In genomic region chr6:113858605-113859348, GRCh38 we compare ENCODE assay signal across 8 cellular contexts. TPM values are rescaled to one million over a fixed set of nuclear protein-coding genes. Genes with fewer than 3 reads are reported as not detected.
DNase-seq lines count a peak whose midpoint lies in the region; ATAC-seq and TF ChIP-seq lines count a peak whose summit lies in the region.

No MANE protein-coding gene starts in this region.

- peak; percentile 80 for ATAC-seq in HG02763 (IDR thresholded peaks at IDR 0.05; ENCODE audit: unreplicated experiment)

- in situ Hi-C loops in GM13976 (cut with MboI; ENCODE audit: low sequenced_read_pairs, unreplicated experiment): loop anchor here (5.0 to 10.0 kb wide), 2 partner anchors 104 to 211 kb away; no protein-coding TSS in a partner anchor

- no peaks in the 10 kb centered on the region for H3K9me3 ChIP-seq in ascending aorta

- H3K27me3 ChIP-seq in ascending aorta: no peaks in the 10 kb centered on the region

- peak overlapping the region; percentile 58 to 70 for H3K4me3 ChIP-seq in ascending aorta

- intact Hi-C loops in ascending aorta (cut with DNase I): loop anchor here (1.0 to 5.0 kb wide), 7 partner anchors 206 to 1078 kb away; no protein-coding TSS in a partner anchor

- H3K27ac ChIP-seq in ascending aorta: peak overlapping the region; percentile 86 to 89

- H3K4me1 ChIP-seq in ascending aorta: peaks cover 0 to 5% of the 10 kb centered on the region in 2 donors

- DNase-seq in GM13976 (ENCODE audit: low spot score) (peak; percentile 96), NCI-H1436 (lab: John Stamatoyannopoulos, UW) (peak; percentile 90), T-helper 2 cell (peak; percentile 49 to 74 (median 57)), ascending aorta (ENCODE audit: low spot score in 2 of 2) (peak; percentile 32 to 86), hepatic stellate cell (ENCODE audit: low spot score) (peak; percentile 89), renal cortical epithelial cell (ENCODE audit: low read depth) (peak; percentile 82)
- no peak for DNase-seq in NK-92 treated with Interleukin-12 subunit alpha and Interleukin-12 subunit beta, amount 100 ng/mL, for 24 hours (lab: John Stamatoyannopoulos, UW)

- no peaks in the 10 kb centered on the region for H3K36me3 ChIP-seq in ascending aorta

- peak; percentile 92 for TF ChIP-seq CTCF in GM13976 (IDR thresholded peaks at IDR 0.05; ENCODE audit: borderline replicate concordance, control extremely low read depth, extremely low read depth, insufficient read depth, missing control alignments)
- TF ChIP-seq CTCF in ascending aorta (IDR thresholded peaks at IDR 0.05): peak; percentile 75 to 98 (median 84)

RNA-seq across cellular contexts. Expression of gene MARCKS, which starts 1.6 kb away (rescaled TPM):
- total RNA-seq in ascending aorta (42.7 TPM), renal cortical epithelial cell (74.0 and 94.8 TPM in 2 replicates)
